In genomic region chr6:21885101-21885500, GRCh38 we compare ENCODE assay signal across 14 cellular contexts.
DNase-seq lines count a peak whose midpoint lies in the region; ATAC-seq and TF ChIP-seq lines count a peak whose summit lies in the region.
"Had no signal": no experiment of that assay in that cellular context is flagged by ENCODE, and none has a peak within 500 bp of the region (broad histone marks: within the 10 kb centered on the region; RNA-seq: fewer than 3 reads in every experiment).

No MANE protein-coding gene starts in this region.

- no peaks in the 10 kb centered on the region for H3K79me2 ChIP-seq in osteoblast (ENCODE audit: insufficient read depth, low read length)

- TF ChIP-seq POLR2A in vagina (IDR thresholded peaks at IDR 0.05) = no peak

- peaks cover 3% of the 10 kb centered on the region for H3K4me1 Mint-ChIP-seq in activated CD8-positive, alpha-beta memory T cell treated with anti-CD3 and anti-CD28 coated beads, Interleukin-2, amount 10 ng/mL, durations not matched to agents 7 days and 5 days
- H3K4me1 Mint-ChIP-seq: activated B cell treated with CpG ODN at 0.5 μM for 24 hours, immature natural killer cell had no signal

- no peaks in the 10 kb centered on the region for H3K36me3 Mint-ChIP-seq in activated CD8-positive, alpha-beta memory T cell treated with anti-CD3 and anti-CD28 coated beads, Interleukin-2, amount 10 ng/mL, durations not matched to agents 7 days and 5 days
- H3K36me3 Mint-ChIP-seq: activated naive CD8-positive, alpha-beta T cell treated with anti-CD3 and anti-CD28 coated beads for 36 hours; immature natural killer cell had no signal

- peaks cover 4% of the 10 kb centered on the region for H3K9me3 Mint-ChIP-seq in activated CD8-positive, alpha-beta memory T cell treated with anti-CD3 and anti-CD28 coated beads, Interleukin-2, amount 10 ng/mL, durations not matched to agents 7 days and 5 days (ENCODE audit: low read depth)

- H3K27me3 ChIP-seq in left ventricle myocardium inferior (ENCODE audit: low read depth) = no peaks in the 10 kb centered on the region
- H3K27me3 ChIP-seq in osteoblast (ENCODE audit: insufficient read depth, low read length) = no peaks in the 10 kb centered on the region
- H3K27me3 ChIP-seq in vagina = no peaks in the 10 kb centered on the region
- H3K27me3 ChIP-seq: colonic mucosa had no signal

- CTCF ChIA-PET in activated CD8-positive, alpha-beta memory T cell treated with anti-CD3 and anti-CD28 coated beads, Interleukin-2, amount 10 ng/mL, durations not matched to agents 7 days and 5 days (lab: Charles Lee) = interaction anchor here (0.5 kb wide), 1 partner anchor 815 kb away, joined by 3 read pairs; no protein-coding TSS in a partner anchor

- no peak overlapping the region for H3K4me3 Mint-ChIP-seq in activated CD8-positive, alpha-beta memory T cell treated with anti-CD3 and anti-CD28 coated beads, Interleukin-2, amount 10 ng/mL, durations not matched to agents 7 days and 5 days
- H3K4me3 Mint-ChIP-seq: activated B cell treated with CpG ODN at 0.5 μM for 24 hours; activated naive CD8-positive, alpha-beta T cell treated with anti-CD3 and anti-CD28 coated beads for 36 hours; immature natural killer cell had no signal

- peaks cover 6% of the 10 kb centered on the region for H3K9me3 ChIP-seq in left ventricle myocardium inferior (replicated peaks)
- no peaks in the 10 kb centered on the region for H3K9me3 ChIP-seq in osteoblast (ENCODE audit: low read depth, low read length)
- H3K9me3 ChIP-seq in vagina = no peaks in the 10 kb centered on the region
- H3K9me3 ChIP-seq: colonic mucosa had no signal

- intact Hi-C loops in left ventricle myocardium inferior (cut with micrococcal nuclease) = no loop called here
- intact Hi-C loops in Right ventricle myocardium inferior (cut with DNase I) = no loop called here
- intact Hi-C loops in vagina (cut with DNase I) = no loop called here

- H3K27ac Mint-ChIP-seq in activated CD8-positive, alpha-beta memory T cell treated with anti-CD3 and anti-CD28 coated beads, Interleukin-2, amount 10 ng/mL, durations not matched to agents 7 days and 5 days = no peak overlapping the region
- H3K27ac Mint-ChIP-seq: activated B cell treated with CpG ODN at 0.5 μM for 24 hours; activated naive CD8-positive, alpha-beta T cell treated with anti-CD3 and anti-CD28 coated beads for 36 hours; immature natural killer cell had no signal

- no peak for ATAC-seq in Right ventricle myocardium inferior
- ATAC-seq in HG03354 (IDR thresholded peaks at IDR 0.05; ENCODE audit: poor library complexity, severe bottlenecking, unreplicated experiment) = no peak
- no peak for ATAC-seq in activated CD8-positive, alpha-beta memory T cell treated with anti-CD3 and anti-CD28 coated beads, Interleukin-2, amount 10 ng/mL, durations not matched to agents 7 days and 5 days

- DNase-seq in left ventricle myocardium inferior (no peak), Right ventricle myocardium inferior (ENCODE audit: missing footprints) (no peak), coronary artery (ENCODE audit: low spot score) (no peak), osteoblast (ENCODE audit: insufficient read length, low spot score, missing footprints) (no peak), vagina (ENCODE audit: extremely low spot score in 2 of 2) (no peak), kidney glomerular epithelial cell (lab: John Stamatoyannopoulos, UW) (no peak)
- no peak for DNase-seq in activated CD8-positive, alpha-beta memory T cell treated with anti-CD3 and anti-CD28 coated beads, Interleukin-2, amount 10 ng/mL, durations not matched to agents 7 days and 5 days
- DNase-seq: activated B cell treated with CpG ODN at 0.5 μM for 24 hours; activated CD8-positive, alpha-beta memory T cell treated with anti-CD3 and anti-CD28 coated beads, Interleukin-2, amount 50 U/mL, for 48 hours; activated naive CD8-positive, alpha-beta T cell treated with anti-CD3 and anti-CD28 coated beads for 36 hours; immature natural killer cell; SW 1271 had no signal

- H3K4me2 ChIP-seq in osteoblast (ENCODE audit: insufficient read depth, low read length) = peak overlapping the region; percentile 70

- TF ChIP-seq CTCF in left ventricle myocardium inferior (IDR thresholded peaks at IDR 0.05; ENCODE audit: borderline replicate concordance) = no peak
- no peak for TF ChIP-seq CTCF in coronary artery (IDR thresholded peaks at IDR 0.05)
- TF ChIP-seq CTCF in osteoblast (IDR thresholded peaks at IDR 0.05; ENCODE audit: extremely low read depth, low read depth, low read length) = no peak
- no peak for TF ChIP-seq CTCF in vagina (IDR thresholded peaks at IDR 0.05)

- no peak overlapping the region for H3K4me3 ChIP-seq in left ventricle myocardium inferior
- peak overlapping the region; percentile 42 for H3K4me3 ChIP-seq in coronary artery
- H3K4me3 ChIP-seq in osteoblast (ENCODE audit: insufficient read depth, low read length) = peak overlapping the region; percentile 36
- no peak overlapping the region for H3K4me3 ChIP-seq in vagina
- H3K4me3 ChIP-seq: colonic mucosa had no signal

- no peaks in the 10 kb centered on the region for H3K27me3 Mint-ChIP-seq in activated CD8-positive, alpha-beta memory T cell treated with anti-CD3 and anti-CD28 coated beads, Interleukin-2, amount 10 ng/mL, durations not matched to agents 7 days and 5 days
- H3K27me3 Mint-ChIP-seq: activated B cell treated with CpG ODN at 0.5 μM for 24 hours; activated naive CD8-positive, alpha-beta T cell treated with anti-CD3 and anti-CD28 coated beads for 36 hours had no signal

- H3K36me3 ChIP-seq in left ventricle myocardium inferior (no peaks in the 10 kb centered on the region), osteoblast (ENCODE audit: insufficient read depth, low read length) (no peaks in the 10 kb centered on the region), vagina (no peaks in the 10 kb centered on the region)
- H3K36me3 ChIP-seq: colonic mucosa had no signal

- H3K4me1 ChIP-seq in left ventricle myocardium inferior (peaks cover 33% of the 10 kb centered on the region), osteoblast (ENCODE audit: insufficient read depth, low read length) (peaks cover 37% of the 10 kb centered on the region), vagina (peaks cover 22% of the 10 kb centered on the region)
- H3K4me1 ChIP-seq: colonic mucosa had no signal

- H2AFZ ChIP-seq in osteoblast (ENCODE audit: low read length) = no peak overlapping the region

- H4K20me1 ChIP-seq in osteoblast (ENCODE audit: insufficient read depth, low read length) = no peaks in the 10 kb centered on the region

- H3K27ac ChIP-seq in left ventricle myocardium inferior (replicated peaks) (peak overlapping the region; percentile 43), coronary artery (peak overlapping the region; percentile 66 to 83), osteoblast (ENCODE audit: low read depth, low read length) (peak overlapping the region; percentile 87), vagina (peak overlapping the region; percentile 44)
- H3K27ac ChIP-seq: colonic mucosa had no signal

Comparison
In these comparisons a context has a peak if more than half of its experiments do, and no peak if none do; other contexts are left out.
1. H3K4me3 ChIP-seq: peak in coronary artery (single experiment) and osteoblast (single experiment); none in left ventricle myocardium inferior (single experiment) and vagina (0 of 2).
2. Peak in every context shown above with its lines, with median percentiles within 50 percentile points of each other: H3K27ac ChIP-seq.